In genomic region chr12:38385492-38385864, GRCh38 we compare ENCODE assay signal across 28 cellular contexts.
A peak's percentile ranks its signal among the peaks of the same experiment; 100 is the strongest.
DNase-seq lines count a peak whose midpoint lies in the region; ATAC-seq and TF ChIP-seq lines count a peak whose summit lies in the region.
"Had no signal": no experiment of that assay in that cellular context is flagged by ENCODE, and none has a peak within 500 bp of the region (broad histone marks: within the 10 kb centered on the region; RNA-seq: fewer than 3 reads in every experiment).

No MANE protein-coding gene starts in this region.

- H3K9me2 ChIP-seq in PC-3 (replicated peaks; ENCODE audit: low read length), result no peaks in the 10 kb centered on the region

- peak overlapping the region; percentile 42 for H3K56ac ChIP-seq in mesendoderm (ENCODE audit: low read length)

- DNase-seq in H7 (no peak), PC-3 (peak; percentile 49), epithelial cell of esophagus (ENCODE audit: low read depth) (peak; percentile 57), mesendoderm (peak; percentile 0), testis (no peak), foreskin fibroblast (no peak), foreskin melanocyte (no peak), nucleus accumbens (lab: John Stamatoyannopoulos, UW) (no peak)
- DNase-seq: activated CD4-positive, alpha-beta T cell treated with anti-CD3 and anti-CD28 coated beads, Interleukin-2, amount 10 ng/mL, durations not matched to agents 24 days and 14 days; activated CD8-positive, alpha-beta memory T cell treated with anti-CD3 and anti-CD28 coated beads for 24 hours; activated effector memory CD4-positive, alpha-beta T cell treated with Interleukin-2 at 50 U/mL for 16 hours; activated T-cell treated with anti-CD3 and anti-CD28 coated beads, Interleukin-2, amount 50 U/mL, for 1 hour; BE2C; CD8-positive, alpha-beta memory T cell; effector CD8-positive, alpha-beta T cell; EL; NCI-H1436 treated with DMSO at 0.1 percent for 48 hours; NCI-H345; stimulated activated CD4-positive, alpha-beta T cell treated with anti-CD3 and anti-CD28 coated beads, Interleukin-15, amount 100 ng/mL, for 24 hours; T-cell had no signal

- peak overlapping the region; percentile 54 for H2AFZ ChIP-seq in PC-3 (ENCODE audit: low read length)
- H2AFZ ChIP-seq: hepatocyte had no signal

- H3K27ac ChIP-seq in PC-3 (ENCODE audit: low read length), result peak overlapping the region; percentile 96
- H3K27ac ChIP-seq in mesendoderm (ENCODE audit: low read depth, low read length), result no peak overlapping the region
- H3K27ac ChIP-seq in testis, result no peak overlapping the region
- H3K27ac ChIP-seq: coronary artery, esophagus muscularis mucosa, hepatocyte, neutrophil had no signal

- H3F3A ChIP-seq in PC-3 (ENCODE audit: low read length, unreplicated experiment), result no peaks in the 10 kb centered on the region

- H3K79me2 ChIP-seq in PC-3 (ENCODE audit: low read length) (no peaks in the 10 kb centered on the region), mesendoderm (ENCODE audit: control insufficient read depth, insufficient read depth, low read length) (no peaks in the 10 kb centered on the region)
- H3K79me2 ChIP-seq: hepatocyte had no signal

- TF ChIP-seq CTCF in PC-3 (conservative IDR thresholded peaks at IDR 0.05; ENCODE audit: low read depth, low read length) (no peak), epithelial cell of esophagus (IDR thresholded peaks at IDR 0.05; ENCODE audit: insufficient read depth, low read depth, low read length, missing control alignments) (no peak), testis (IDR thresholded peaks at IDR 0.05) (no peak), foreskin fibroblast (IDR thresholded peaks at IDR 0.05; ENCODE audit: low read depth, low read length) (no peak)

- H2AK5ac ChIP-seq in mesendoderm (ENCODE audit: low read length), result no peak overlapping the region

- H3K23ac ChIP-seq in mesendoderm (ENCODE audit: low read length), result no peak overlapping the region

- H3K9me3 ChIP-seq in PC-3 (ENCODE audit: low read length), result no peaks in the 10 kb centered on the region
- H3K9me3 ChIP-seq in testis, result no peaks in the 10 kb centered on the region
- H3K9me3 ChIP-seq: BE2C, esophagus muscularis mucosa, HAP-1, neutrophil had no signal

- H3K4ac ChIP-seq in mesendoderm (ENCODE audit: low read depth, low read length), result no peak overlapping the region

- H4K5ac ChIP-seq in mesendoderm (ENCODE audit: low read length), result no peak overlapping the region

- peak overlapping the region; percentile 4; the same call in 1 of the 2 replicates for H3K4me3 ChIP-seq in H7 (ENCODE audit: insufficient read depth, low read depth, low read length)
- H3K4me3 ChIP-seq in PC-3 (ENCODE audit: low read length), result peak overlapping the region; percentile 45
- H3K4me3 ChIP-seq in epithelial cell of esophagus (ENCODE audit: low read length), result no peak overlapping the region
- no peak overlapping the region for H3K4me3 ChIP-seq in mesendoderm (ENCODE audit: low read length)
- H3K4me3 ChIP-seq in testis, result no peak overlapping the region
- H3K4me3 ChIP-seq in foreskin fibroblast (ENCODE audit: low read depth in 1 of 2, low read length in 2 of 2), result no peak overlapping the region
- H3K4me3 ChIP-seq: coronary artery, esophagus muscularis mucosa, GM12878, HAP-1, hepatocyte had no signal

- no peak for TF ChIP-seq POLR2A in testis (IDR thresholded peaks at IDR 0.05)

- H3K36me3 ChIP-seq in H7 (replicated peaks; ENCODE audit: control insufficient read depth, insufficient read depth, low read length) (no peaks in the 10 kb centered on the region), PC-3 (ENCODE audit: low read depth, low read length) (no peaks in the 10 kb centered on the region), mesendoderm (ENCODE audit: control insufficient read depth, insufficient read depth, low read length) (no peaks in the 10 kb centered on the region), testis (ENCODE audit: low read depth, missing control alignments) (no peaks in the 10 kb centered on the region)
- H3K36me3 ChIP-seq: BE2C, esophagus muscularis mucosa, HAP-1, neutrophil had no signal

- POLR2A ChIA-PET in PC-3 (lab: Charles Lee; ENCODE audit: unreplicated experiment), result no interaction called here

- H3K79me1 ChIP-seq in mesendoderm (ENCODE audit: low read length), result no peaks in the 10 kb centered on the region

- H3K4me1 ChIP-seq in PC-3 (ENCODE audit: insufficient read depth, low read length) (peaks cover 54% of the 10 kb centered on the region), mesendoderm (ENCODE audit: control insufficient read depth, low read depth, low read length) (no peaks in the 10 kb centered on the region), testis (no peaks in the 10 kb centered on the region)
- H3K4me1 ChIP-seq: BE2C, esophagus muscularis mucosa, HAP-1 had no signal

- no peaks in the 10 kb centered on the region for H4K20me1 ChIP-seq in PC-3 (ENCODE audit: low read length)

- H3K27me3 ChIP-seq in H7 (ENCODE audit: control insufficient read depth, insufficient read depth, low read length), result no peaks in the 10 kb centered on the region
- H3K27me3 ChIP-seq in PC-3 (ENCODE audit: low read length), result no peaks in the 10 kb centered on the region
- no peaks in the 10 kb centered on the region for H3K27me3 ChIP-seq in mesendoderm (ENCODE audit: insufficient read depth, low read length, poor library complexity)
- H3K27me3 ChIP-seq in testis, result no peaks in the 10 kb centered on the region
- H3K27me3 ChIP-seq: BE2C, esophagus muscularis mucosa, hepatocyte, neutrophil had no signal

- no peak overlapping the region for H2BK15ac ChIP-seq in mesendoderm (replicated peaks; ENCODE audit: low read depth)

- BruUV-seq in PC-3 (replicated peaks; lab: Mats Ljungman, UMichigan), result no TSS peak

- no peak overlapping the region for H2BK120ac ChIP-seq in mesendoderm (ENCODE audit: low read depth, low read length)

- H3K4me2 ChIP-seq in PC-3 (ENCODE audit: low read length), result peak overlapping the region; percentile 81
- no peak overlapping the region for H3K4me2 ChIP-seq in mesendoderm (ENCODE audit: low read length)
- H3K4me2 ChIP-seq: hepatocyte had no signal

- H3K18ac ChIP-seq in mesendoderm (ENCODE audit: low read length), result no peak overlapping the region

- no CpG with 5 or more reads among the region's 1 CpG for WGBS in mesendoderm (ENCODE audit: extremely low coverage, insufficient coverage, low lambda C conversion rate)
- WGBS in testis, 2 donors, result 42 to 65% methylated on average over 1 of the region's 1 CpG

- H2BK5ac ChIP-seq in mesendoderm (ENCODE audit: low read length), result no peak overlapping the region

- intact Hi-C loops in PC-3 (cut with micrococcal nuclease), result loop anchor here (2.0 to 10.0 kb wide), 4 partner anchors 119 to 521 kb away; no protein-coding TSS in a partner anchor
- intact Hi-C loops in testis (cut with DNase I; ENCODE audit: low total_unique reads), result no loop called here

- H4K8ac ChIP-seq in mesendoderm (ENCODE audit: low read depth, low read length), result no peak overlapping the region

- ATAC-seq in PC-3, result peak; percentile 19
- ATAC-seq: activated naive CD4-positive, alpha-beta T cell treated with anti-CD3 and anti-CD28 coated beads, Interleukin-2, amount 50 U/mL, for 72 hours; stimulated activated effector memory CD8-positive, alpha-beta T cell treated with anti-CD3 and anti-CD28 coated beads, Interleukin-12 subunit alpha, Interleukin-12 subunit beta, amount 100 ng/mL, for 72 hours; T-cell had no signal

- H3K9ac ChIP-seq in PC-3 (ENCODE audit: low read length) (peak overlapping the region; percentile 86), mesendoderm (ENCODE audit: low read length) (no peak overlapping the region)

- CTCF ChIA-PET in PC-3 (lab: Charles Lee), result interaction anchor here (0.5 to 1.2 kb wide), 7 partner anchors 10 to 520 kb away, joined by 3 to 11 read pairs (median 3); partner anchors contain the start of gene CPNE8

Comparison
In these comparisons a context has a peak if more than half of its experiments do, and no peak if none do; other contexts are left out.
1. DNase-seq: peak in PC-3 (single experiment), epithelial cell of esophagus (single experiment) and mesendoderm (single experiment); none in H7 (single experiment), testis (single experiment), foreskin fibroblast (0 of 2), foreskin melanocyte (single experiment) and nucleus accumbens (0 of 56).
2. H3K4me3 ChIP-seq: peak in H7 (single experiment) and PC-3 (single experiment); none in epithelial cell of esophagus (single experiment), mesendoderm (single experiment), testis (0 of 2) and foreskin fibroblast (0 of 2).